12 cellular contexts compared by ENCODE assay signal in the genomic region with DNA sequence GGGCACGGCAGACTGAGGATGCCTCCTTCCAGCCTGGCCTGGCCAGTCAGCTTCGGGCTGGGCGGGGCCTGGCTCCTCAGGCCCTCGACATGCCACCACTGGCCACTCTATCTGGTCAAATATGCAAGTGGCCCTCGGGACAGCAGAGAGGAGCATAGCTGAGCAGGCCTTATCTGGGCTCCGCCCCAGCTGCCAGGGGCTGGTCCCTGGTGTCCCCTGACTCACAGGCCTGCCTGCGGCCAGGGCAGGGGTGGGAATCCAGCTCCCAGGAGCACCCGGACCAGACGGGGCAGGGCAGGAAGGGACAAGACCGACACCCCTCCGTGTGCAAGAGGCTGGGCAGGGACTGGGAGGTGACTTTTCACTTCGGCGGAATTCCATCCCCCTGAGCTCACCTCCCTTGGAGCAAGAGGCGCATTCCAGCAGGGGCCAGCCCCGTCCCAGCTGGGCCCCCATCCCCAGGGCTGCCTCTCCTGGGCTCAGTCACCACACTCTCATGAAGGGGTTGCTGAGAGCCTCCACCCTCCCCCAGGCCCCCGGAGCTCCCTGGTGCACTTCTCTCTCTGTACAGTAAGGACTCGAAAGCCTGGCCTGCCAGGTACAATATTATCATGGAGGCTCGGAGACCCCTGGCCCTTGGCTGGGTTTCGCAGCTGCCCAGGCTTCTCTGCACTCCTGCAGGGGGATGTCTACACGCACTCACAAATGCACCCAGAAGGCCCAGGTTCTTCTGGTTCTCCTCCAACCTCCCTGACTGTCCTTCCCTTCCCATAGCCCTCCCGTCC. TPM values are rescaled to one million over a fixed set of nuclear protein-coding genes. Genes with fewer than 3 reads are reported as not detected.
A peak's percentile ranks its signal among the peaks of the same experiment; 100 is the strongest.
DNase-seq lines count a peak whose midpoint lies in the region; ATAC-seq and TF ChIP-seq lines count a peak whose summit lies in the region.
"Had no signal": no experiment of that assay in that cellular context is flagged by ENCODE, and none has a peak within 500 bp of the region (broad histone marks: within the 10 kb centered on the region; RNA-seq: fewer than 3 reads in every experiment).

No MANE protein-coding gene starts in this region.

- peak overlapping the region; percentile 51 for H3K27ac ChIP-seq in mammary epithelial cell (ENCODE audit: insufficient read depth, low read depth, low read length)
- no peak overlapping the region for H3K27ac ChIP-seq in mesendoderm (ENCODE audit: low read depth, low read length)
- H3K27ac ChIP-seq: heart left ventricle, testis had no signal

- H3K79me2 ChIP-seq in mammary epithelial cell (ENCODE audit: insufficient read depth, low read length) (peaks cover 47% of the 10 kb centered on the region), mesendoderm (ENCODE audit: control insufficient read depth, insufficient read depth, low read length) (no peaks in the 10 kb centered on the region)

- in situ Hi-C loops in mammary epithelial cell (cut with MboI; ENCODE audit: low sequenced_read_pairs in 2 of 2): no loop called here

- H2AFZ ChIP-seq in mammary epithelial cell (ENCODE audit: low read depth, low read length): peak overlapping the region; percentile 23

- BruUV-seq in mammary epithelial cell (replicated peaks; lab: Mats Ljungman, UMichigan): no TSS peak

- H3K4me1 ChIP-seq in mammary epithelial cell (ENCODE audit: insufficient read depth, low read length): peaks cover 69% of the 10 kb centered on the region
- no peaks in the 10 kb centered on the region for H3K4me1 ChIP-seq in mesendoderm (ENCODE audit: control insufficient read depth, low read depth, low read length)
- H3K4me1 ChIP-seq: testis had no signal

- no peak overlapping the region for H3K23ac ChIP-seq in mesendoderm (ENCODE audit: low read length)

- no peaks in the 10 kb centered on the region for H3K79me1 ChIP-seq in mesendoderm (ENCODE audit: low read length)

- no peak overlapping the region for H2BK15ac ChIP-seq in mesendoderm (replicated peaks; ENCODE audit: low read depth)

- no peak overlapping the region for H4K5ac ChIP-seq in mesendoderm (ENCODE audit: low read length)

- no peak for TF ChIP-seq CTCF in mammary epithelial cell (conservative IDR thresholded peaks at IDR 0.05 in 1 of 2, IDR thresholded peaks at IDR 0.05 in 1 of 2; ENCODE audit: extremely low read depth in 1 of 2, insufficient read depth in 1 of 2, low read depth in 1 of 2, low read length in 2 of 2)

- H3K4me2 ChIP-seq in mammary epithelial cell (ENCODE audit: insufficient read depth, low read depth, low read length) (peak overlapping the region; percentile 38), mesendoderm (ENCODE audit: low read length) (no peak overlapping the region)

- no peak overlapping the region for H4K8ac ChIP-seq in mesendoderm (ENCODE audit: low read depth, low read length)

- H3K36me3 ChIP-seq in mammary epithelial cell (ENCODE audit: insufficient read depth, low read length): no peaks in the 10 kb centered on the region
- H3K36me3 ChIP-seq in mesendoderm (ENCODE audit: control insufficient read depth, insufficient read depth, low read length): no peaks in the 10 kb centered on the region
- H3K36me3 ChIP-seq: heart left ventricle had no signal

- H2BK120ac ChIP-seq in mesendoderm (ENCODE audit: low read depth, low read length): no peak overlapping the region

- H3K4me3 ChIP-seq in mammary epithelial cell (replicated peaks in 1 of 3; ENCODE audit: insufficient read depth in 1 of 3, low read depth in 2 of 3, low read length in 3 of 3) (no peak overlapping the region), mesendoderm (ENCODE audit: low read length) (no peak overlapping the region)
- H3K4me3 ChIP-seq: heart left ventricle, testis had no signal

- dilution Hi-C loops in mammary epithelial cell (cut with HindIII; ENCODE audit: low sequenced_read_pairs): no loop called here

- WGBS in mammary epithelial cell (ENCODE audit: low coverage, missing lambda C conversion rate): 2% methylated on average over 12 of the region's 21 CpGs
- no CpG with 5 or more reads among the region's 21 CpGs for WGBS in mesendoderm (ENCODE audit: extremely low coverage, insufficient coverage, low lambda C conversion rate)

- peak; percentile 66 for DNase-seq in AG20443 (ENCODE audit: low spot score)
- DNase-seq in HT-29 (ENCODE audit: low spot score): peak; percentile 67
- peak; percentile 94 for DNase-seq in mammary epithelial cell
- peak; percentile 97 for DNase-seq in mesendoderm
- DNase-seq in stimulated activated naive CD4-positive, alpha-beta T cell treated with Interleukin-2 at 50 U/mL for 16 hours (lab: John Stamatoyannopoulos, UW): no peak
- no peak for DNase-seq in GF-D8 (lab: John Stamatoyannopoulos, UW)
- DNase-seq in GM19240 (ENCODE audit: insufficient read length, low spot score): no peak
- DNase-seq: amygdala, heart left ventricle, testis had no signal

- no peaks in the 10 kb centered on the region for H4K20me1 ChIP-seq in mammary epithelial cell (ENCODE audit: insufficient read depth, low read length)

- H3K27me3 ChIP-seq in mammary epithelial cell (ENCODE audit: insufficient read depth, low read length) (no peaks in the 10 kb centered on the region), mesendoderm (ENCODE audit: insufficient read depth, low read length, poor library complexity) (no peaks in the 10 kb centered on the region)
- H3K27me3 ChIP-seq: testis had no signal

- H3K56ac ChIP-seq in mesendoderm (ENCODE audit: low read length): peak overlapping the region; percentile 73

- no peaks in the 10 kb centered on the region for H3K9me3 ChIP-seq in mammary epithelial cell (replicated peaks; ENCODE audit: insufficient read depth, low read length)
- H3K9me3 ChIP-seq: heart left ventricle, testis had no signal

- intact Hi-C loops in mammary epithelial cell (cut with micrococcal nuclease): loop anchor here (1.0 to 10.0 kb wide), 5 partner anchors 14 to 1464 kb away; partner anchors contain the start of gene WNT7A

- H3K9ac ChIP-seq in mammary epithelial cell (ENCODE audit: insufficient read depth, low read length) (no peak overlapping the region), mesendoderm (ENCODE audit: low read length) (no peak overlapping the region)

- CTCF ChIA-PET in mammary epithelial cell (lab: Charles Lee; ENCODE audit: low non-redundant PET): interaction anchor here (0.6 kb wide), 3 partner anchors 32 to 659 kb away, joined by 3 to 17 read pairs (median 5); no protein-coding TSS in a partner anchor

- H2AK5ac ChIP-seq in mesendoderm (ENCODE audit: low read length): no peak overlapping the region

- no peak overlapping the region for H3K18ac ChIP-seq in mesendoderm (ENCODE audit: low read length)

- H2BK5ac ChIP-seq in mesendoderm (ENCODE audit: low read length): no peak overlapping the region

- no peak overlapping the region for H3K4ac ChIP-seq in mesendoderm (ENCODE audit: low read depth, low read length)

- no peak for ATAC-seq in HG03354 (IDR thresholded peaks at IDR 0.05; ENCODE audit: poor library complexity, severe bottlenecking, unreplicated experiment)
- ATAC-seq: sciatic nerve had no signal

RNA-seq across cellular contexts. Expression of gene WNT7A, which starts 29.5 kb away (rescaled TPM):
- not detected in 2 replicates for total RNA-seq in HT-29 (2014; rRNA removed; shearing (Covaris generic))
- total RNA-seq in mammary epithelial cell: 10 to 100 TPM in 1 of 2 donors, under 1 TPM in 1; 0.67 to 19.9 TPM
- polyA plus RNA-seq in mammary epithelial cell: 11.1 TPM
- 27.6 TPM for polyA minus RNA-seq in mammary epithelial cell
- polyA plus RNA-seq in mesendoderm (2013, experiment 1 of 2): 0.04 TPM
- 0.04 TPM for polyA plus RNA-seq in mesendoderm (2013, experiment 2 of 2)
- total RNA-seq: heart left ventricle, sciatic nerve had no signal
- polyA plus RNA-seq: heart left ventricle had no signal

Comparison
In these comparisons a context has a peak if more than half of its experiments do, and no peak if none do; other contexts are left out.
1. DNase-seq: peak in AG20443 (single experiment), HT-29 (single experiment), mammary epithelial cell (single experiment) and mesendoderm (single experiment); none in stimulated activated naive CD4-positive, alpha-beta T cell treated with Interleukin-2 at 50 U/mL for 16 hours (single experiment), GF-D8 (single experiment) and GM19240 (single experiment).